Comparison of ENCODE assay signal across 26 cellular contexts in the genomic region with DNA sequence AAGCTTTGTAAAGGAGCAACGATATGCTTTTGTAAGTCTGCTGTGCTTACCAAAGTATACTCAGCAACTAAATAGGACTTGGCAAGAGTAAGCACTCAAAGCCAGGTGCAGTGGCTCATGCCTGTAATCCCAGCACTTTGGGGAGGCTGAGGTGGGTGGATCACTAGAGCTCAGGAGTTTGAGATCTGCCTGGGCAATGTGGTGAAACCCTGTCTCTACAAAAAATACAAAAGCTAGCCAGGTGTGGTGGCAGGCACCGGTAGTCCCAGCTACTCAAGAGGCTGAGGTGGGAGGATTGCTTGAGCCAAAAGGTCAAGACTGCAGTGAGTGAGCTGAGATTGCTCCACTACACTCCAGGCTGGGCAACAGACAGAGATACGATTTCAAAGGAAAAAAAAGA.
DNase-seq lines count a peak whose midpoint lies in the region; ATAC-seq and TF ChIP-seq lines count a peak whose summit lies in the region.
"Had no signal": no experiment of that assay in that cellular context is flagged by ENCODE, and none has a peak within 500 bp of the region (broad histone marks: within the 10 kb centered on the region; RNA-seq: fewer than 3 reads in every experiment).

No MANE protein-coding gene starts in this region.

- H3K4me3 ChIP-seq in HEK293 (ENCODE audit: low read depth, low read length), result no peak overlapping the region
- H3K4me3 ChIP-seq: adrenal gland, BLaER1, body of pancreas, upper lobe of left lung had no signal

- ATAC-seq in GM18867 (IDR thresholded peaks at IDR 0.05; ENCODE audit: unreplicated experiment), result no peak
- ATAC-seq: activated T-helper 17 cell treated with anti-CD3 and anti-CD28 coated beads, Interleukin-2, amount 50 U/mL, for 72 hours; body of pancreas; effector memory CD8-positive, alpha-beta T cell; HCT116; left lobe of liver had no signal

- H3K27ac ChIP-seq in HEK293 (ENCODE audit: extremely low read depth, low read depth, low read length) (no peak overlapping the region), VCaP (peak overlapping the region; percentile 74)
- H3K27ac ChIP-seq: adrenal gland, BLaER1, body of pancreas, upper lobe of left lung had no signal

- H3K36me3 ChIP-seq in HEK293 (ENCODE audit: control insufficient read depth in 2 of 2, insufficient read depth in 1 of 2, low read length in 2 of 2), result no peaks in the 10 kb centered on the region
- H3K36me3 ChIP-seq: adrenal gland, BLaER1, upper lobe of left lung had no signal

- POLR2A ChIA-PET in HEK293 (lab: Yijun Ruan, JAX), result no interaction called here

- H3K9me3 ChIP-seq in HEK293 (ENCODE audit: control insufficient read depth, insufficient read depth, low read depth, low read length), result no peaks in the 10 kb centered on the region
- H3K9me3 ChIP-seq: adrenal gland, BLaER1, body of pancreas, upper lobe of left lung had no signal

- peaks cover 13% of the 10 kb centered on the region for H3K4me1 ChIP-seq in HEK293 (ENCODE audit: control insufficient read depth, insufficient read depth, low read length)

- CTCF ChIA-PET in HEK293 (lab: Yijun Ruan, JAX), result interaction anchor here (0.6 kb wide), 1 partner anchor 65 kb away, joined by 4 read pairs; no protein-coding TSS in a partner anchor

- no peak for TF ChIP-seq CTCF in HEK293 (tag by site-specific recombination; IDR thresholded peaks at IDR 0.05)
- no peak for TF ChIP-seq CTCF in VCaP (conservative IDR thresholded peaks at IDR 0.05)

- DNase-seq in COR-L47 (lab: John Stamatoyannopoulos, UW), result peak; percentile 27
- peak; percentile 14 for DNase-seq in NCI-H2081 treated with DMSO at 0.1 percent for 48 hours (lab: John Stamatoyannopoulos, UW)
- DNase-seq in NCI-H1694 (lab: John Stamatoyannopoulos, UW), result no peak
- no peak for DNase-seq in RPMI8226
- DNase-seq: activated CD4-positive, alpha-beta memory T cell treated with anti-CD3 and anti-CD28 coated beads for 36 hours; activated CD4-positive, alpha-beta T cell treated with anti-CD3 and anti-CD28 coated beads for 1 hour; activated naive CD4-positive, alpha-beta T cell treated with anti-CD3 and anti-CD28 coated beads, Interleukin-2, amount 10 ng/mL, durations not matched to agents 7 days and 5 days; adrenal gland; body of pancreas; effector memory CD8-positive, alpha-beta T cell; erythroblast; immature natural killer cell; KG1; NCI-H146; NCI-H446 treated with DMSO at 0.1 percent for 48 hours; NK-92 treated with Interleukin-12 subunit alpha and Interleukin-12 subunit beta, amount 100 ng/mL, for 24 hours; stimulated activated naive CD4-positive, alpha-beta T cell; T-helper 2 cell; upper lobe of left lung had no signal

TF ChIP-seq in HEK293, 187 proteins besides CTCF, POLR2A, EP300 and RAD21:
- TF ChIP-seq ZNF747 (tag by site-specific recombination; IDR thresholded peaks at IDR 0.05), result no peak
- no peak for TF ChIP-seq SP3 (tag by site-specific recombination; IDR thresholded peaks at IDR 0.05)
- TF ChIP-seq OSR2 (tag by site-specific recombination; IDR thresholded peaks at IDR 0.05), result 0 out of 2 replicates have a peak, but pooled peaks have one; percentile 13

Comparison
In these comparisons a context has a peak if more than half of its experiments do, and no peak if none do; other contexts are left out.
1. DNase-seq: peak in COR-L47 (single experiment) and NCI-H2081 treated with DMSO at 0.1 percent for 48 hours (single experiment); none in NCI-H1694 (single experiment) and RPMI8226 (single experiment).